In the genomic region with DNA sequence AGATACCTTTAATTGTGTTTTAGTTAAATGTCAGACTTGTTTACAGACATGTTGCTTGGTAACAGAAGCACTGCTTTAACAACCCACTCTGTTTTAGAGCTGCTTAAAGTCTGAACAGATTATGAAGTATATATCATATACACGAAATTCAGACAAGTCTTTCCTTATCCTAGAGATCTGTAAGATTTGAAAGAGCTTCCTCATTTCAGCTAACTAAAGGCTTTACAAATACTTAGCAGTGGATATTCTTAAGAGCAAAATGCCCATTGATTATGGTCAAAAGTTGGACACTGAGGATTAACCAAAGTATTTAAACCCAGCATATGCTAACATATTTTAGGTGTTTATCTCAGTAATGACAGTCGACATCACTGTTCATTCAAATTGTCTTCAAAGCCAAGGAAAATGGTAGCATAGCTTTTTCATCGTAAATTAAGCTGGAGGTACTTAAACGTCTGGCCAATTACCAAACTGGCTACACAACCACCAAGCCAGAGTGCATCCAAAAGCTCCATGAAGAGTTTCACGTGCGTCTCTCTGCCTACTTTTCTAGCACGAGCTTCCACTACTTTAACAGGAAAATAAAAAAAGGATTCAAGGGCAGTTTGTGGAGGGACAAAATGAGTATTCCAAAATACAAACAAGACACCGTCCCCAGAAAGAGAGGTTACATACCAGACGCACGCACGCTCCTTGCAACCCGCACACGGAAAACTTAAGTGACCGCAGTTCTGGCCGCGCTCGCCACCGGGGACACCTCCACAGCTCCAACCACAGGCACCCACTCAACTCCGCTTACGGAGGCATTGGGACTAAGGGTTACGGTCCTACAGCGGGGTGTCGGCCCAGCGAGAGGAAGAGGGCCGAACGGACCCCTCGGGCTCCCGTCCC, we compare ENCODE assay signal across 8 cellular contexts. TPM values are rescaled to one million over a fixed set of nuclear protein-coding genes. Genes with fewer than 3 reads are reported as not detected.
DNase-seq lines count a peak whose midpoint lies in the region; ATAC-seq and TF ChIP-seq lines count a peak whose summit lies in the region.

No MANE protein-coding gene starts in this region.

- H3K27me3 Mint-ChIP-seq in Caco-2 (ENCODE audit: insufficient read depth, unreplicated experiment) = no peaks in the 10 kb centered on the region

- H3K36me3 ChIP-seq in Caco-2 (ENCODE audit: control insufficient read depth, insufficient read depth, low read length) = no peaks in the 10 kb centered on the region; the same call in 1 of the 2 replicates
- H3K36me3 ChIP-seq in SJCRH30 = no peaks in the 10 kb centered on the region; the same call in 1 of the 2 replicates
- H3K36me3 ChIP-seq in ectodermal cell (ENCODE audit: control insufficient read depth, insufficient read depth, low read length) = no peaks in the 10 kb centered on the region
- H3K36me3 ChIP-seq in vagina = no peaks in the 10 kb centered on the region

- DNase-seq in Caco-2 = no peak
- DNase-seq in SJCRH30 = peak in 1 of 2 experiments; percentile 48
- no peak for DNase-seq in vagina (ENCODE audit: extremely low spot score in 2 of 2)

- WGBS in ectodermal cell, 2 experiments = 1 to 3% methylated on average over 27 to 28 of the region's 28 CpGs

- peak overlapping the region; percentile 90 for H3K27ac Mint-ChIP-seq in Caco-2 (ENCODE audit: unreplicated experiment)

- H3K27ac ChIP-seq in SJCRH30 = peak overlapping the region; percentile 72
- H3K27ac ChIP-seq in ectodermal cell (ENCODE audit: insufficient read depth, low read depth, low read length, poor library complexity, severe bottlenecking) = peak overlapping the region; percentile 20
- peak overlapping the region; percentile 92 for H3K27ac ChIP-seq in vagina

- intact Hi-C loops in Caco-2 (cut with micrococcal nuclease; ENCODE audit: unreplicated experiment) = no loop called here
- intact Hi-C loops in vagina (cut with DNase I) = no loop called here

- no peak for TF ChIP-seq POLR2A in vagina (IDR thresholded peaks at IDR 0.05)

- peaks cover 25% of the 10 kb centered on the region for H3K36me3 Mint-ChIP-seq in Caco-2 (ENCODE audit: insufficient read depth, unreplicated experiment)

- CTCF ChIA-PET in Caco-2 (lab: Charles Lee) = interaction anchor here (0.8 kb wide), 1 partner anchor 325 kb away, joined by 3 read pairs; no protein-coding TSS in a partner anchor

- H3K9me3 ChIP-seq in Caco-2 (no peaks in the 10 kb centered on the region), SJCRH30 (replicated peaks) (no peaks in the 10 kb centered on the region), ectodermal cell (ENCODE audit: control insufficient read depth, low read length) (no peaks in the 10 kb centered on the region), mononuclear cell (ENCODE audit: low read depth, low read length) (no peaks in the 10 kb centered on the region), vagina (no peaks in the 10 kb centered on the region)

- ATAC-seq in GM19438 (IDR thresholded peaks at IDR 0.05; ENCODE audit: low read depth, unreplicated experiment) (peak; percentile 46), HG03565 (IDR thresholded peaks at IDR 0.05; ENCODE audit: unreplicated experiment) (peak; percentile 16), HG02610 (IDR thresholded peaks at IDR 0.05; ENCODE audit: unreplicated experiment) (no peak)

- H3K4me1 Mint-ChIP-seq in Caco-2 (ENCODE audit: low read depth, unreplicated experiment) = peaks cover 12% of the 10 kb centered on the region

- H3K27me3 ChIP-seq in Caco-2 (replicated peaks; ENCODE audit: control insufficient read depth, insufficient read depth, low read length) (no peaks in the 10 kb centered on the region), SJCRH30 (no peaks in the 10 kb centered on the region), ectodermal cell (ENCODE audit: control insufficient read depth, insufficient read depth, low read length, poor library complexity, severe bottlenecking) (no peaks in the 10 kb centered on the region), mononuclear cell (ENCODE audit: insufficient read depth, low read length) (no peaks in the 10 kb centered on the region), vagina (no peaks in the 10 kb centered on the region)

- peak overlapping the region; percentile 99 for H3K4me3 ChIP-seq in Caco-2 (ENCODE audit: low read depth, low read length)
- peak overlapping the region; percentile 80 for H3K4me3 ChIP-seq in SJCRH30
- peak overlapping the region; percentile 69 for H3K4me3 ChIP-seq in ectodermal cell (ENCODE audit: insufficient read depth, low read depth, low read length)
- peak overlapping the region; percentile 81 for H3K4me3 ChIP-seq in mononuclear cell (ENCODE audit: low read length)
- H3K4me3 ChIP-seq in vagina = peak overlapping the region; percentile 71 to 90

- no peaks in the 10 kb centered on the region for H3K9me3 Mint-ChIP-seq in Caco-2 (ENCODE audit: unreplicated experiment)

- POLR2A ChIA-PET in Caco-2 (lab: Charles Lee) = no interaction called here

- BruUV-seq in Caco-2 (replicated peaks; lab: Mats Ljungman, UMichigan) = TSS peak; percentile 78

- peak overlapping the region; percentile 97 for H3K4me3 Mint-ChIP-seq in Caco-2 (ENCODE audit: unreplicated experiment)

- TF ChIP-seq CTCF in Caco-2 (IDR thresholded peaks at IDR 0.05; ENCODE audit: insufficient read depth in 1 of 2, low read depth in 1 of 2, low read length in 1 of 2, severe bottlenecking in 1 of 2, unreplicated experiment in 1 of 2) = no peak
- no peak for TF ChIP-seq CTCF in vagina (IDR thresholded peaks at IDR 0.05)

- H3K4me1 ChIP-seq in Caco-2 (peaks cover 3% of the 10 kb centered on the region; the same call in 1 of the 2 replicates), SJCRH30 (no peaks in the 10 kb centered on the region), ectodermal cell (ENCODE audit: control insufficient read depth, insufficient read depth, low read length) (no peaks in the 10 kb centered on the region), mononuclear cell (ENCODE audit: insufficient read depth, low read length) (peaks cover 10% of the 10 kb centered on the region), vagina (peaks cover 15% of the 10 kb centered on the region)

RNA-seq across cellular contexts. Expression of gene CEP83, which starts 0.5 kb away (rescaled TPM):
- total RNA-seq in Caco-2 (2022) (23.3 and 24.2 TPM in 2 replicates), mononuclear cell (7.8 TPM), vagina (16.5 TPM)
- 18.8 and 24.6 TPM in 2 replicates for total RNA-seq in SJCRH30 (2014; rRNA removed; shearing (Covaris generic))
- polyA plus RNA-seq in ectodermal cell (2013, experiment 1 of 4) = 37.1 TPM
- 34.6 TPM for polyA plus RNA-seq in ectodermal cell (2013, experiment 2 of 4)
- polyA plus RNA-seq in ectodermal cell (2013, experiment 3 of 4) = 27.0 TPM
- 31.2 TPM for polyA plus RNA-seq in ectodermal cell (2013, experiment 4 of 4)

Comparison
In these comparisons a context has a peak if more than half of its experiments do, and no peak if none do; other contexts are left out.
1. H3K27ac ChIP-seq: peak in every context shown above with its lines; median percentile 92 in vagina; 72 in SJCRH30; 20 in ectodermal cell.